ENCODE assay signal across 8 cellular contexts in genomic region chr12:96985515-96986362, GRCh38.
A peak's percentile ranks its signal among the peaks of the same experiment; 100 is the strongest.
DNase-seq lines count a peak whose midpoint lies in the region; ATAC-seq, FAIRE-seq and TF ChIP-seq lines count a peak whose summit lies in the region.

No MANE protein-coding gene starts in this region.

- no peak overlapping the region for H3K9ac ChIP-seq in GM12878 (ENCODE audit: control insufficient read depth, insufficient read depth, low read length)

- no peak overlapping the region for H3K27ac Mint-ChIP-seq in CD14-positive monocyte
- H3K27ac Mint-ChIP-seq in T-helper 1 cell treated with Interleukin-12 subunit alpha and Interleukin-12 subunit beta and Interleukin-4 antibody, amounts not matched to agents 30 μg/mL and 1 μg/mL, for 36 hours = no peak overlapping the region

- SMC1A ChIA-PET in GM12878 (lab: Charles Lee; ENCODE audit: uncharacterized antibody, unreplicated experiment) = interaction anchor here (0.7 to 2.9 kb wide), 17 partner anchors 9 to 1528 kb away, joined by 3 to 19 read pairs (median 4); no protein-coding TSS in a partner anchor

- no peaks in the 10 kb centered on the region for H3K79me2 ChIP-seq in GM12878 (ENCODE audit: control insufficient read depth, insufficient read depth, low read length)

- H3K27me3 ChIP-seq in GM12878 (replicated peaks in 1 of 2; ENCODE audit: control insufficient read depth in 2 of 2, insufficient read depth in 2 of 2, low read length in 1 of 2) = peaks cover 0 to 6% of the 10 kb centered on the region in 2 experiments; a peak in 3 of 4 replicates

- in situ Hi-C loops in GM12878 (cut with MboI) = loop anchor here (10.0 kb wide), 1 partner anchor 319 kb away; no protein-coding TSS in a partner anchor

- DNase-seq in CD14-positive monocyte (ENCODE audit: low spot score) (no peak), GM12878 (ENCODE audit: low read depth, low spot score) (no peak), kidney tubule cell (ENCODE audit: low spot score) (peak; percentile 35)
- DNase-seq in stimulated activated CD4-positive, alpha-beta T cell treated with anti-CD3 and anti-CD28 coated beads, Interleukin-4, amount 100 ng/mL, for 4 hours = peak; percentile 27 to 40
- DNase-seq in effector CD8-positive, alpha-beta T cell (lab: John Stamatoyannopoulos, UW) = no peak

- no peaks in the 10 kb centered on the region for H3K36me3 ChIP-seq in GM12878 (ENCODE audit: control insufficient read depth in 2 of 2, insufficient read depth in 2 of 2, low read length in 1 of 2)

- POLR2A ChIA-PET in GM12878 (lab: Charles Lee) = no interaction called here

- peak overlapping the region; percentile 90 for H3K4me2 ChIP-seq in GM12878 (ENCODE audit: control insufficient read depth, insufficient read depth)

- CTCF ChIA-PET in GM12878 (lab: Yijun Ruan, JAX) = interaction anchor here (0.6 to 8.6 kb wide), 25 partner anchors 8 to 1415 kb away, joined by 3 to 119 read pairs (median 6); no protein-coding TSS in a partner anchor

- RAD21 ChIA-PET in GM12878 (lab: Charles Lee; ENCODE audit: unreplicated experiment) = interaction anchor here (0.9 to 2.4 kb wide), 6 partner anchors 404 to 496 kb away, joined by 4 to 13 read pairs (median 9); partner anchors contain the start of gene CFAP54

- no peaks in the 10 kb centered on the region for H3K36me3 Mint-ChIP-seq in CD14-positive monocyte
- no peaks in the 10 kb centered on the region for H3K36me3 Mint-ChIP-seq in T-helper 1 cell treated with Interleukin-12 subunit alpha and Interleukin-12 subunit beta and Interleukin-4 antibody, amounts not matched to agents 30 μg/mL and 1 μg/mL, for 36 hours (ENCODE audit: low read depth)

- ATAC-seq in GM19324 (IDR thresholded peaks at IDR 0.05; ENCODE audit: low FRiP score, unreplicated experiment) (peak; percentile 73), HG03354 (IDR thresholded peaks at IDR 0.05; ENCODE audit: poor library complexity, severe bottlenecking, unreplicated experiment) (peak; percentile 91), GM12878 (peak; percentile 95)

- peaks cover 7% of the 10 kb centered on the region for H3K4me1 Mint-ChIP-seq in CD14-positive monocyte
- H3K4me1 Mint-ChIP-seq in T-helper 1 cell treated with Interleukin-12 subunit alpha and Interleukin-12 subunit beta and Interleukin-4 antibody, amounts not matched to agents 30 μg/mL and 1 μg/mL, for 36 hours (ENCODE audit: low read depth) = peaks cover 2% of the 10 kb centered on the region

- TF ChIP-seq CTCF in CD14-positive monocyte (IDR thresholded peaks at IDR 0.05) (peak; percentile 90), GM12878 (IDR thresholded peaks at IDR 0.05 in 2 of 3, conservative IDR thresholded peaks at IDR 0.05 in 1 of 3; ENCODE audit: control insufficient read depth in 2 of 3, extremely low read depth in 1 of 3, insufficient read depth in 1 of 3, low read depth in 3 of 3, low read length in 3 of 3) (peak; percentile 78 to 90 (median 80))

- H3K27me3 Mint-ChIP-seq in CD14-positive monocyte (ENCODE audit: low read depth in 3 of 3) = peaks cover 14 to 40% (median 29%) of the 10 kb centered on the region in 3 donors
- H3K27me3 Mint-ChIP-seq in T-helper 1 cell treated with Interleukin-12 subunit alpha and Interleukin-12 subunit beta and Interleukin-4 antibody, amounts not matched to agents 30 μg/mL and 1 μg/mL, for 36 hours (ENCODE audit: low read depth) = peaks cover 50% of the 10 kb centered on the region

- WGBS in GM12878 (ENCODE audit: insufficient coverage, insufficient replicate concordance, low lambda C conversion rate, missing lambda C conversion rate) = 10% methylated on average over 53 of the region's 56 CpGs

- TF ChIP-seq EP300 in GM12878 (IDR thresholded peaks at IDR 0.05; ENCODE audit: borderline replicate concordance in 1 of 2, control insufficient read depth in 1 of 2, low read depth in 2 of 2, low read length in 2 of 2) = no peak

- peak overlapping the region; percentile 28; the same call in 1 of the 2 replicates for H3K4me3 ChIP-seq in GM12878

- no peaks in the 10 kb centered on the region for H4K20me1 ChIP-seq in GM12878 (ENCODE audit: control insufficient read depth, insufficient read depth)

- TF ChIP-seq RAD21 in GM12878 (IDR thresholded peaks at IDR 0.05; ENCODE audit: insufficient read depth, low read depth, low read length) = peak; percentile 84

- BruUV-seq in GM12878 (replicated peaks; lab: Mats Ljungman, UMichigan) = no TSS peak

- peaks cover 5% of the 10 kb centered on the region for H3K4me1 ChIP-seq in GM12878 (ENCODE audit: control insufficient read depth, insufficient read depth, low read length)

- H3K9me3 Mint-ChIP-seq in CD14-positive monocyte = peaks cover 0 to 7% (median 0%) of the 10 kb centered on the region in 7 donors
- no peaks in the 10 kb centered on the region for H3K9me3 Mint-ChIP-seq in T-helper 1 cell treated with Interleukin-12 subunit alpha and Interleukin-12 subunit beta and Interleukin-4 antibody, amounts not matched to agents 30 μg/mL and 1 μg/mL, for 36 hours

- no peak for FAIRE-seq in GM12878 (lab: Jason Lieb, UNC)

- no peaks in the 10 kb centered on the region for H3K9me3 ChIP-seq in GM12878 (replicated peaks; ENCODE audit: control insufficient read depth, insufficient read depth, low read length)

- H3K27ac ChIP-seq in GM12878 (ENCODE audit: control insufficient read depth, insufficient read depth) = no peak overlapping the region

- TF ChIP-seq POLR2A in GM12878 (IDR thresholded peaks at IDR 0.05; ENCODE audit: low read depth, low read length) = no peak

- intact Hi-C loops in CD14-positive monocyte (cut with micrococcal nuclease) = no loop called here
- intact Hi-C loops in GM12878 (cut with micrococcal nuclease; ENCODE audit: unreplicated experiment) = loop anchor here (1.0 to 10.0 kb wide), 4 partner anchors 81 to 419 kb away; partner anchors contain the start of gene NEDD1

- H2AFZ ChIP-seq in GM12878 (ENCODE audit: control insufficient read depth, low read depth, low read length) = peak overlapping the region; percentile 72

- H3K4me3 Mint-ChIP-seq in CD14-positive monocyte = peak overlapping the region; percentile 59 to 83
- peak overlapping the region; percentile 67 for H3K4me3 Mint-ChIP-seq in T-helper 1 cell treated with Interleukin-12 subunit alpha and Interleukin-12 subunit beta and Interleukin-4 antibody, amounts not matched to agents 30 μg/mL and 1 μg/mL, for 36 hours

TF ChIP-seq in GM12878, 131 proteins besides CTCF, POLR2A, EP300 and RAD21:
- TF ChIP-seq BHLHE40 (IDR thresholded peaks at IDR 0.05; ENCODE audit: borderline replicate concordance in 1 of 2, low read depth in 2 of 2, low read length in 1 of 2) (peak in 1 of 2 experiments; percentile 53; a peak in 1 of 4 replicates), TCF12 (IDR thresholded peaks at IDR 0.05; ENCODE audit: low read depth, low read length) (0 out of 2 replicates have a peak, but pooled peaks have one; percentile 38), SUZ12 (IDR thresholded peaks at IDR 0.05; ENCODE audit: unreplicated experiment) (no peak), ZNF217 (IDR thresholded peaks at IDR 0.05) (peak; percentile 44; the same call in 1 of the 2 replicates), RUNX3 (IDR thresholded peaks at IDR 0.05; ENCODE audit: low read length) (peak; percentile 31), DPF2 (IDR thresholded peaks at IDR 0.05) (0 out of 2 replicates have a peak, but pooled peaks have one; percentile 44), YY1 (IDR thresholded peaks at IDR 0.05; ENCODE audit: low read depth, low read length) (peak; percentile 75; the same call in 1 of the 2 replicates), MYB (IDR thresholded peaks at IDR 0.05; ENCODE audit: borderline replicate concordance, low read depth, low read length) (no peak), SMC3 (IDR thresholded peaks at IDR 0.05; ENCODE audit: borderline replicate concordance, low read length) (peak; percentile 71), ZNF24 (IDR thresholded peaks at IDR 0.05) (peak; percentile 91), KDM1A (IDR thresholded peaks at IDR 0.05; ENCODE audit: borderline replicate concordance) (no peak), TCF3 (IDR thresholded peaks at IDR 0.05; ENCODE audit: borderline replicate concordance, insufficient read depth, low read depth, low read length) (0 out of 2 replicates have a peak, but pooled peaks have one; percentile 64), LARP7 (IDR thresholded peaks at IDR 0.05) (0 out of 2 replicates have a peak, but pooled peaks have one; percentile 31), RB1 (IDR thresholded peaks at IDR 0.05; ENCODE audit: borderline replicate concordance) (peak; percentile 67; the same call in 1 of the 2 replicates), SMARCA5 (IDR thresholded peaks at IDR 0.05) (peak; percentile 64; the same call in 1 of the 2 replicates)
- TF ChIP-seq, protein P1, sequence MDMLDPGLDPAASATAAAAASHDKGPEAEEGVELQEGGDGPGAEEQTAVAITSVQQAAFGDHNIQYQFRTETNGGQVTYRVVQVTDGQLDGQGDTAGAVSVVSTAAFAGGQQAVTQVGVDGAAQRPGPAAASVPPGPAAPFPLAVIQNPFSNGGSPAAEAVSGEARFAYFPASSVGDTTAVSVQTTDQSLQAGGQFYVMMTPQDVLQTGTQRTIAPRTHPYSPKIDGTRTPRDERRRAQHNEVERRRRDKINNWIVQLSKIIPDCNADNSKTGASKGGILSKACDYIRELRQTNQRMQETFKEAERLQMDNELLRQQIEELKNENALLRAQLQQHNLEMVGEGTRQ (IDR thresholded peaks at IDR 0.05; ENCODE audit: borderline replicate concordance, low read depth, low read length) = no peak

Comparison
In these comparisons a context has a peak if more than half of its experiments do, and no peak if none do; other contexts are left out.
1. DNase-seq: peak in kidney tubule cell (single experiment) and stimulated activated CD4-positive, alpha-beta T cell treated with anti-CD3 and anti-CD28 coated beads, Interleukin-4, amount 100 ng/mL, for 4 hours (2 of 2); none in CD14-positive monocyte (single experiment), GM12878 (single experiment) and effector CD8-positive, alpha-beta T cell (single experiment).
2. Peak in every context shown above with its lines, with median percentiles within 50 percentile points of each other: ATAC-seq.